1 cellular context compared by ENCODE assay signal in genomic region chr4:475962-476361, GRCh38.
TF ChIP-seq lines count a peak whose summit lies in the region.

No MANE protein-coding gene starts in this region.

TF ChIP-seq in HepG2, 621 proteins besides CTCF, POLR2A, EP300 and RAD21:
- TF ChIP-seq SALL1 (CRISPR knock-in tag; IDR thresholded peaks at IDR 0.05) (no peak), CEBPB (IDR thresholded peaks at IDR 0.05; ENCODE audit: borderline replicate concordance, low read depth, low read length) (peak; percentile 64), MED13 (CRISPR knock-in tag; IDR thresholded peaks at IDR 0.05) (no peak)
